Comparison of ENCODE assay signal across 15 cellular contexts in genomic region chr22:28013611-28014010, GRCh38.
"Had no signal": no experiment of that assay in that cellular context is flagged by ENCODE, and none has a peak within 500 bp of the region (broad histone marks: within the 10 kb centered on the region; RNA-seq: fewer than 3 reads in every experiment).

No MANE protein-coding gene starts in this region.

- H3K4me3 Mint-ChIP-seq: activated CD4-positive, alpha-beta memory T cell treated with anti-CD3 and anti-CD28 coated beads for 36 hours; activated T-cell treated with anti-CD3 and anti-CD28 coated beads, Interleukin-2, amount 50 U/mL, for 24 hours; central memory CD8-positive, alpha-beta T cell; memory B cell; naive thymus-derived CD8-positive, alpha-beta T cell; stimulated activated naive CD8-positive, alpha-beta T cell treated with anti-CD3 and anti-CD28 coated beads, Interleukin-15, amount 100 ng/mL, for 72 hours had no signal

- H3K27ac ChIP-seq: psoas muscle, testis had no signal

- H3K36me3 Mint-ChIP-seq: activated CD4-positive, alpha-beta memory T cell treated with anti-CD3 and anti-CD28 coated beads for 36 hours; activated naive CD4-positive, alpha-beta T cell treated with anti-CD3 and anti-CD28 coated beads, Interleukin-2, amount 50 U/mL, for 72 hours; memory B cell; naive thymus-derived CD8-positive, alpha-beta T cell had no signal

- H3K4me3 ChIP-seq: psoas muscle, testis had no signal

- DNase-seq: activated CD4-positive, alpha-beta memory T cell treated with anti-CD3 and anti-CD28 coated beads for 36 hours; activated effector memory CD4-positive, alpha-beta T cell treated with Interleukin-2 at 50 U/mL for 16 hours; activated T-cell treated with anti-CD3 and anti-CD28 coated beads, Interleukin-2, amount 50 U/mL, for 24 hours; effector CD8-positive, alpha-beta T cell; foreskin melanocyte; naive thymus-derived CD8-positive, alpha-beta T cell; occipital lobe; stimulated activated CD4-positive, alpha-beta T cell treated with anti-CD3 and anti-CD28 coated beads, Interleukin-1b, Interleukin-23, amount 100 ng/mL, for 48 hours; stimulated activated naive CD8-positive, alpha-beta T cell treated with anti-CD3 and anti-CD28 coated beads, Interleukin-15, amount 100 ng/mL, for 72 hours; testis had no signal

- H3K9me3 ChIP-seq: psoas muscle, testis had no signal

- H3K4me1 Mint-ChIP-seq: central memory CD8-positive, alpha-beta T cell; naive thymus-derived CD8-positive, alpha-beta T cell; stimulated activated naive CD8-positive, alpha-beta T cell treated with anti-CD3 and anti-CD28 coated beads, Interleukin-15, amount 100 ng/mL, for 72 hours had no signal

- H3K9me3 Mint-ChIP-seq: activated CD4-positive, alpha-beta memory T cell treated with anti-CD3 and anti-CD28 coated beads for 36 hours; activated naive CD4-positive, alpha-beta T cell treated with anti-CD3 and anti-CD28 coated beads, Interleukin-2, amount 50 U/mL, for 72 hours; activated T-cell treated with anti-CD3 and anti-CD28 coated beads, Interleukin-2, amount 50 U/mL, for 24 hours; central memory CD8-positive, alpha-beta T cell; memory B cell; naive thymus-derived CD8-positive, alpha-beta T cell; stimulated activated naive CD8-positive, alpha-beta T cell treated with anti-CD3 and anti-CD28 coated beads, Interleukin-15, amount 100 ng/mL, for 72 hours had no signal

- H3K4me1 ChIP-seq: testis had no signal

- H3K27me3 Mint-ChIP-seq: activated CD4-positive, alpha-beta memory T cell treated with anti-CD3 and anti-CD28 coated beads for 36 hours; activated T-cell treated with anti-CD3 and anti-CD28 coated beads, Interleukin-2, amount 50 U/mL, for 24 hours; central memory CD8-positive, alpha-beta T cell; naive thymus-derived CD8-positive, alpha-beta T cell; stimulated activated naive CD8-positive, alpha-beta T cell treated with anti-CD3 and anti-CD28 coated beads, Interleukin-15, amount 100 ng/mL, for 72 hours had no signal

- ATAC-seq: activated naive CD4-positive, alpha-beta T cell treated with anti-CD3 and anti-CD28 coated beads, Interleukin-2, amount 50 U/mL, for 72 hours; naive thymus-derived CD8-positive, alpha-beta T cell; psoas muscle; sciatic nerve; stimulated activated naive CD8-positive, alpha-beta T cell treated with anti-CD3 and anti-CD28 coated beads, Interleukin-15, amount 100 ng/mL, for 72 hours had no signal

- H3K27me3 ChIP-seq: testis had no signal

- H3K27ac Mint-ChIP-seq: activated CD4-positive, alpha-beta memory T cell treated with anti-CD3 and anti-CD28 coated beads for 36 hours; activated naive CD4-positive, alpha-beta T cell treated with anti-CD3 and anti-CD28 coated beads, Interleukin-2, amount 50 U/mL, for 72 hours; activated T-cell treated with anti-CD3 and anti-CD28 coated beads, Interleukin-2, amount 50 U/mL, for 24 hours; memory B cell; naive thymus-derived CD8-positive, alpha-beta T cell; stimulated activated naive CD8-positive, alpha-beta T cell treated with anti-CD3 and anti-CD28 coated beads, Interleukin-15, amount 100 ng/mL, for 72 hours had no signal
